ENCODE assay signal across 32 cellular contexts in genomic region chr12:123667771-123668170, GRCh38.
"Had no signal": no experiment of that assay in that cellular context is flagged by ENCODE, and none has a peak within 500 bp of the region (broad histone marks: within the 10 kb centered on the region; RNA-seq: fewer than 3 reads in every experiment).

No MANE protein-coding gene starts in this region.

- H3K4me1 ChIP-seq: colonic mucosa had no signal

- ATAC-seq: activated T-cell treated with anti-CD3 and anti-CD28 coated beads, Interleukin-2, amount 50 U/mL, for 4 hours; activated T-helper 17 cell treated with anti-CD3 and anti-CD28 coated beads, Interleukin-2, amount 50 U/mL, for 72 hours; esophagus mucosa; gastrocnemius medialis; heart left ventricle; WTC11 had no signal

- H3K36me3 ChIP-seq: cardiac muscle cell, colonic mucosa had no signal

- DNase-seq: activated CD4-positive, alpha-beta memory T cell treated with anti-CD3 and anti-CD28 coated beads, Interleukin-2, amount 10 ng/mL, durations not matched to agents 7 days and 5 days; activated CD4-positive, alpha-beta T cell treated with anti-CD3 and anti-CD28 coated beads for 1 hour; activated CD4-positive, alpha-beta T cell treated with anti-CD3 and anti-CD28 coated beads for 4 hours; activated CD4-positive, alpha-beta T cell treated with anti-CD3 and anti-CD28 coated beads, Interleukin-2, amount 10 ng/mL, durations not matched to agents 7 days and 5 days; activated CD4-positive, alpha-beta T cell treated with anti-CD3 and anti-CD28 coated beads, Interleukin-2, amount 50 U/mL, for 4 hours; activated CD8-positive, alpha-beta memory T cell treated with anti-CD3 and anti-CD28 coated beads, Interleukin-2, amount 50 U/mL, for 48 hours; activated effector memory CD4-positive, alpha-beta T cell treated with Interleukin-2 at 50 U/mL for 16 hours; activated gamma-delta T cell treated with Interleukin-2 at 50 U/mL for 16 hours; activated naive CD4-positive, alpha-beta T cell treated with anti-CD3 and anti-CD28 coated beads, Interleukin-2, amount 50 U/mL, for 16 hours; activated naive CD4-positive, alpha-beta T cell treated with Interleukin-2 at 50 U/mL for 16 hours; activated T-cell treated with anti-CD3 and anti-CD28 coated beads for 4 hours; activated T-cell treated with anti-CD3 and anti-CD28 coated beads, Interleukin-2, amount 50 U/mL, for 4 hours; amniotic stem cell; anterior cingulate cortex; brain microvascular endothelial cell; central memory CD4-positive, alpha-beta T cell; cerebellar nuclear complex; colonic mucosa; effector CD8-positive, alpha-beta T cell; foreskin fibroblast; gastrocnemius medialis; glutamatergic neuron; heart left ventricle; T-helper 2 cell had no signal

- FAIRE-seq: astrocyte, endometrium, endothelial cell of umbilical vein had no signal

- H3K27me3 ChIP-seq: brain microvascular endothelial cell, cardiac muscle cell, colonic mucosa, gastrocnemius medialis, heart left ventricle had no signal

- H3K27ac ChIP-seq: brain microvascular endothelial cell, cardiac muscle cell, colonic mucosa, gastrocnemius medialis, heart left ventricle, VCaP had no signal

- H3K9me3 ChIP-seq: colonic mucosa, gastrocnemius medialis, heart left ventricle had no signal

- H3K4me3 ChIP-seq: cardiac muscle cell, colonic mucosa, gastrocnemius medialis, heart left ventricle had no signal
